In genomic region chr18:50297621-50298442, GRCh38 we compare ENCODE assay signal across 8 cellular contexts. TPM values are rescaled to one million over a fixed set of nuclear protein-coding genes. Genes with fewer than 3 reads are reported as not detected.
A peak's percentile ranks its signal among the peaks of the same experiment; 100 is the strongest.
DNase-seq lines count a peak whose midpoint lies in the region; ATAC-seq, FAIRE-seq and TF ChIP-seq lines count a peak whose summit lies in the region.

No MANE protein-coding gene starts in this region.

- in situ Hi-C loops in KBM-7 (cut with MboI; ENCODE audit: low pct_unique_long_range_greater_than_20kb, low sequenced_read_pairs) (no loop called here), GM12878 (cut with MboI) (loop anchor here (25.0 kb wide), 2 partner anchors 1361 to 1486 kb away; no protein-coding TSS in a partner anchor)

- 19% methylated on average over 28 of the region's 28 CpGs for WGBS in GM12878 (ENCODE audit: insufficient coverage, insufficient replicate concordance, low lambda C conversion rate, missing lambda C conversion rate)

- intact Hi-C loops in GM12878 (cut with micrococcal nuclease; ENCODE audit: unreplicated experiment): no loop called here

- CTCF ChIA-PET in GM12878 (lab: Yijun Ruan, JAX): interaction anchor here (1.0 to 1.7 kb wide), 4 partner anchors 9 to 59 kb away, joined by 3 to 8 read pairs (median 5); no protein-coding TSS in a partner anchor

- H3K4me3 ChIP-seq in GM12878: peak overlapping the region; percentile 56; the same call in 1 of the 2 replicates
- H3K4me3 ChIP-seq in retinal pigment epithelial cell (ENCODE audit: low read length): peak overlapping the region; percentile 46

- no peak for FAIRE-seq in GM12878 (lab: Jason Lieb, UNC)

- TF ChIP-seq POLR2A in GM12878 (IDR thresholded peaks at IDR 0.05; ENCODE audit: low read depth, low read length): no peak

- DNase-seq in ELF-1 (ENCODE audit: low read depth, low spot score) (peak; percentile 37), KBM-7 (peak; percentile 80), T-helper 1 cell (peak in 4 of 5 donors; percentile 36 to 82 (median 58)), GM12878 (ENCODE audit: low read depth, low spot score) (peak; percentile 69), iPS DF 19.7 (ENCODE audit: low read depth, low spot score) (peak; percentile 56), retinal pigment epithelial cell (ENCODE audit: low read depth) (no peak), HuH-7 (ENCODE audit: low spot score) (no peak)

- H3K27me3 ChIP-seq in GM12878 (replicated peaks in 1 of 2; ENCODE audit: control insufficient read depth in 2 of 2, insufficient read depth in 2 of 2, low read length in 1 of 2): no peaks in the 10 kb centered on the region; a peak in 1 of 4 replicates

- peaks cover 7% of the 10 kb centered on the region for H3K4me1 ChIP-seq in GM12878 (ENCODE audit: control insufficient read depth, insufficient read depth, low read length)

- TF ChIP-seq RAD21 in GM12878 (IDR thresholded peaks at IDR 0.05; ENCODE audit: insufficient read depth, low read depth, low read length): no peak

- 0 out of 4 replicates have a peak, but pooled peaks of 1 of the 2 experiments have one; percentile 29 for TF ChIP-seq EP300 in GM12878 (IDR thresholded peaks at IDR 0.05; ENCODE audit: borderline replicate concordance in 1 of 2, control insufficient read depth in 1 of 2, low read depth in 2 of 2, low read length in 2 of 2)

- H3K79me2 ChIP-seq in GM12878 (ENCODE audit: control insufficient read depth, insufficient read depth, low read length): no peaks in the 10 kb centered on the region

- H3K27ac ChIP-seq in GM12878 (ENCODE audit: control insufficient read depth, insufficient read depth): no peak overlapping the region

- H3K36me3 ChIP-seq in GM12878 (ENCODE audit: control insufficient read depth in 2 of 2, insufficient read depth in 2 of 2, low read length in 1 of 2): no peaks in the 10 kb centered on the region

- H3K9ac ChIP-seq in GM12878 (ENCODE audit: control insufficient read depth, insufficient read depth, low read length): no peak overlapping the region

- POLR2A ChIA-PET in GM12878 (lab: Charles Lee): interaction anchor here (1.0 to 1.8 kb wide), 4 partner anchors 10 to 60 kb away, joined by 3 to 6 read pairs (median 4); no protein-coding TSS in a partner anchor

- H3K9me3 ChIP-seq in GM12878 (replicated peaks; ENCODE audit: control insufficient read depth, insufficient read depth, low read length): peaks cover 2% of the 10 kb centered on the region; the same call in 2 of the 3 replicates

- ATAC-seq in GM21717 (IDR thresholded peaks at IDR 0.05; ENCODE audit: unreplicated experiment) (peak; percentile 96), GM12878 (peak; percentile 100)

- RAD21 ChIA-PET in GM12878 (lab: Charles Lee; ENCODE audit: unreplicated experiment): interaction anchor here (0.7 to 1.3 kb wide), 7 partner anchors 9 to 59 kb away, joined by 3 to 10 read pairs (median 3); partner anchors contain the start of gene MBD1

- H2AFZ ChIP-seq in GM12878 (ENCODE audit: control insufficient read depth, low read depth, low read length): peak overlapping the region; percentile 39

- BruUV-seq in GM12878 (replicated peaks; lab: Mats Ljungman, UMichigan): no TSS peak

- TF ChIP-seq CTCF in GM12878 (IDR thresholded peaks at IDR 0.05 in 2 of 3, conservative IDR thresholded peaks at IDR 0.05 in 1 of 3; ENCODE audit: control insufficient read depth in 2 of 3, extremely low read depth in 1 of 3, insufficient read depth in 1 of 3, low read depth in 3 of 3, low read length in 3 of 3): no peak
- TF ChIP-seq CTCF in retinal pigment epithelial cell (conservative IDR thresholded peaks at IDR 0.05; ENCODE audit: low read depth, low read length): no peak

- SMC1A ChIA-PET in GM12878 (lab: Charles Lee; ENCODE audit: uncharacterized antibody, unreplicated experiment): interaction anchor here (1.0 to 2.1 kb wide), 11 partner anchors 9 to 60 kb away, joined by 3 to 10 read pairs (median 4); no protein-coding TSS in a partner anchor

- peak overlapping the region; percentile 62 for H3K4me2 ChIP-seq in GM12878 (ENCODE audit: control insufficient read depth, insufficient read depth)

- no peaks in the 10 kb centered on the region for H4K20me1 ChIP-seq in GM12878 (ENCODE audit: control insufficient read depth, insufficient read depth)

TF ChIP-seq in GM12878, 131 proteins besides CTCF, POLR2A, EP300 and RAD21 (continues in another document):
- TF ChIP-seq CREM (IDR thresholded peaks at IDR 0.05; ENCODE audit: low read depth): 0 out of 2 replicates have a peak, but pooled peaks have one; percentile 32
- TF ChIP-seq MEF2B (IDR thresholded peaks at IDR 0.05; ENCODE audit: partially characterized antibody, poor library complexity, severe bottlenecking): peak; percentile 4
- TF ChIP-seq BMI1 (IDR thresholded peaks at IDR 0.05; ENCODE audit: borderline replicate concordance): peak; percentile 95
- TF ChIP-seq YY1 (IDR thresholded peaks at IDR 0.05; ENCODE audit: low read depth, low read length): no peak

RNA-seq across cellular contexts. Expression of gene CXXC1, which starts 10.3 kb away (rescaled TPM):
- 110 and 131 TPM in 2 replicates for total RNA-seq in GM12878 (2013; cell fraction: nucleolus; rRNA removed)
- 81.1 and 82.1 TPM in 2 replicates for total RNA-seq in GM12878 (2014; rRNA removed)
- total RNA-seq in GM12878 (2014; rRNA removed; fragmentation: Illumina TruSeq; extraction: Trizol): 48.5 and 51.2 TPM in 2 replicates
- 160 and 180 TPM in 2 replicates for total RNA-seq in GM12878 (2021)
- polyA plus RNA-seq in GM12878 (2011; ENCODE audit: low read depth): 96.5 TPM
- 58.3 and 106 TPM in 2 replicates for polyA plus RNA-seq in GM12878 (2011; rRNA removed)
- 179 and 292 TPM in 2 replicates for polyA plus RNA-seq in GM12878 (2011; cell fraction: cytosol; rRNA removed)
- 1,325 and 1,540 TPM in 2 replicates for polyA plus RNA-seq in GM12878 (2011; cell fraction: nucleus; rRNA removed)
- 187 and 242 TPM in 2 replicates for polyA plus RNA-seq in GM12878 (2012)
- 56.4 and 70.0 TPM in 2 replicates for polyA plus RNA-seq in GM12878 (2014; fragmentation: Illumina TruSeq; extraction: Trizol)
- polyA plus RNA-seq in GM12878 (2014; fragmentation: Nextera tagmentation; extraction: Ambion mirVana): 10 to 100 TPM in 1 of 2 experiments, 1 to 10 TPM in 1; 9.2 to 17.0 TPM
- polyA plus RNA-seq in GM12878 (2014; rRNA removed): 161 and 206 TPM in 2 replicates
- 100 to 1,000 TPM; 147 to 148 TPM for polyA plus RNA-seq in GM12878 (2016; fragmentation: Nextera tagmentation; extraction: Ambion mirVana)
- polyA minus RNA-seq in GM12878 (2011; rRNA and poly(A)+ RNA removed): 65.9 and 109 TPM in 2 replicates
- 35.4 and 47.8 TPM in 2 replicates for polyA minus RNA-seq in GM12878 (2011; cell fraction: cytosol; rRNA and poly(A)+ RNA removed)
- polyA minus RNA-seq in GM12878 (2011; cell fraction: nucleus; rRNA and poly(A)+ RNA removed): 83.8 and 143 TPM in 2 replicates

RNA-seq across cellular contexts. Expression of gene MBD1, which starts 16.5 kb away (rescaled TPM):
- 197 and 225 TPM in 2 replicates for total RNA-seq in GM12878 (2013; cell fraction: nucleolus; rRNA removed)
- total RNA-seq in GM12878 (2014; rRNA removed) (56.9 and 59.9 TPM in 2 replicates), GM12878 (2014; rRNA removed; fragmentation: Illumina TruSeq; extraction: Trizol) (35.4 and 39.2 TPM in 2 replicates), GM12878 (2021) (83.0 and 97.7 TPM in 2 replicates)
- 42.0 TPM for polyA plus RNA-seq in GM12878 (2011; ENCODE audit: low read depth)
- polyA plus RNA-seq in GM12878 (2011; rRNA removed) (61.3 and 91.0 TPM in 2 replicates), GM12878 (2014; fragmentation: Illumina TruSeq; extraction: Trizol) (40.6 and 45.4 TPM in 2 replicates), GM12878 (2014; fragmentation: Nextera tagmentation; extraction: Ambion mirVana) (10 to 100 TPM in 1 of 2 experiments, 1 to 10 TPM in 1; 8.4 to 12.4 TPM), GM12878 (2014; rRNA removed) (79.0 and 92.6 TPM in 2 replicates), GM12878 (2016; fragmentation: Nextera tagmentation; extraction: Ambion mirVana) (10 to 100 TPM; 59.8 to 60.2 TPM)
- 84.2 and 109 TPM in 2 replicates for polyA plus RNA-seq in GM12878 (2011; cell fraction: cytosol; rRNA removed)
- 621 and 682 TPM in 2 replicates for polyA plus RNA-seq in GM12878 (2011; cell fraction: nucleus; rRNA removed)
- 82.8 and 83.1 TPM in 2 replicates for polyA plus RNA-seq in GM12878 (2012)
- 60.2 and 100 TPM in 2 replicates for polyA minus RNA-seq in GM12878 (2011; rRNA and poly(A)+ RNA removed)
- polyA minus RNA-seq in GM12878 (2011; cell fraction: cytosol; rRNA and poly(A)+ RNA removed): 40.6 and 44.4 TPM in 2 replicates
- polyA minus RNA-seq in GM12878 (2011; cell fraction: nucleus; rRNA and poly(A)+ RNA removed): 124 and 168 TPM in 2 replicates

RNA-seq across cellular contexts. Expression of gene CFAP53, which starts 31.5 kb away (rescaled TPM):
- total RNA-seq in GM12878 (2013; cell fraction: nucleolus; rRNA removed): 1.3 TPM in 2 replicates
- total RNA-seq in GM12878 (2014; rRNA removed) (not detected in 2 replicates), GM12878 (2014; rRNA removed; fragmentation: Illumina TruSeq; extraction: Trizol) (0.09 TPM in 2 replicates), GM12878 (2021) (0.26 TPM in 1 of 2 replicates, not detected in the other)
- not detected for polyA plus RNA-seq in GM12878 (2011; ENCODE audit: low read depth)
- polyA plus RNA-seq in GM12878 (2011; rRNA removed) (0.30 and 0.48 TPM in 2 replicates), GM12878 (2014; fragmentation: Illumina TruSeq; extraction: Trizol) (0.12 TPM in 1 of 2 replicates, not detected in the other), GM12878 (2014; fragmentation: Nextera tagmentation; extraction: Ambion mirVana) (under 1 TPM; 0.05 to 0.06 TPM), GM12878 (2014; rRNA removed) (0.13 TPM in 1 of 2 replicates, not detected in the other), GM12878 (2016; fragmentation: Nextera tagmentation; extraction: Ambion mirVana) (under 1 TPM; 0.10 to 0.31 TPM)
- polyA plus RNA-seq in GM12878 (2011; cell fraction: cytosol; rRNA removed): 0.12 and 0.13 TPM in 2 replicates
- polyA plus RNA-seq in GM12878 (2011; cell fraction: nucleus; rRNA removed): 0.41 and 0.69 TPM in 2 replicates
- polyA plus RNA-seq in GM12878 (2012): 0.08 and 0.24 TPM in 2 replicates
- 0.10 and 0.22 TPM in 2 replicates for polyA minus RNA-seq in GM12878 (2011; rRNA and poly(A)+ RNA removed)
- polyA minus RNA-seq in GM12878 (2011; cell fraction: cytosol; rRNA and poly(A)+ RNA removed): not detected in 2 replicates
- 0.19 and 0.24 TPM in 2 replicates for polyA minus RNA-seq in GM12878 (2011; cell fraction: nucleus; rRNA and poly(A)+ RNA removed)

Comparison
In these comparisons a context has a peak if more than half of its experiments do, and no peak if none do; other contexts are left out.
1. DNase-seq: peak in ELF-1 (single experiment), KBM-7 (single experiment), T-helper 1 cell (4 of 5), GM12878 (single experiment) and iPS DF 19.7 (single experiment); none in retinal pigment epithelial cell (single experiment) and HuH-7 (single experiment).